8 cellular contexts compared by ENCODE assay signal in the genomic region with DNA sequence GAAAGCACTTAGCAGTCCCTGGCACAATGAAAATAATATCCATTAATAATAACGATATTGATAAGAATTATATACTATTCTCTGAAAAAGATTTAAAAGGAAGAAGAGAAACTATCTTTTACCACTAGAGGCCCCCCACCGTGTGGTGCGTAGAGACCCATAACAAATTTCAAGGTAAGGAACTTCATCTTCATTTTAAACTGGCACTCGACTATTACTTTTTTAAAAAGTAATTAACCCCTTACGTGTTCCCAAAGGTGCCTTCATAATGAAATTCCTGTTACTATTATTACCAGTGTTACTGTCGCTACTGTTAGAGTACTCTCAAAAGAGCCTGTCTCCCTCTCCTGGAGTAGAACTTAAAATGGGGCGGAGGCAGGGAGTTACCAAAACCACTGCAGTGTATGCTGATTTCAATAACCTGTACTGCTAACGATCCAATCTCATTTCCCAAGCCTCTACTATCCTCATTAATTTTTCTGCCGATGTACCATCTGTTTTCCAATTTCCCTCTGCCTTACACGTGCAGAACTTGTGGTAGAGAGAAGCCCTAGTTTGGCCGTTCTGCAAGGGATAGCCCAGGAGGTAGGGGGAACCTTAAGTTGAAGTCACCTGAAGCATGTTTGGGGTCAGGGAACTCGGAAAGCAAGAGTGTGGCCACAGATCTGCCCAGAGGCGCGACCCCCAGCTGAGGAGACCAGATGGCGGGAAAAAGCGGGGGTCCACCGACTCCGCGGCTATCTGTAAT. TPM values are rescaled to one million over a fixed set of nuclear protein-coding genes. Genes with fewer than 3 reads are reported as not detected.
DNase-seq lines count a peak whose midpoint lies in the region; ATAC-seq and TF ChIP-seq lines count a peak whose summit lies in the region.

No MANE protein-coding gene starts in this region.

- peak overlapping the region; percentile 76 for H3K9ac ChIP-seq in mesendoderm (ENCODE audit: low read length)

- H3K56ac ChIP-seq in mesendoderm (ENCODE audit: low read length): peak overlapping the region; percentile 85

- TF ChIP-seq CTCF in cardiac fibroblast (IDR thresholded peaks at IDR 0.05; ENCODE audit: low read depth, low read length): peak; percentile 28

- no peak overlapping the region for H2BK120ac ChIP-seq in mesendoderm (ENCODE audit: low read depth, low read length)

- H3K27me3 ChIP-seq in mesendoderm (ENCODE audit: insufficient read depth, low read length, poor library complexity): no peaks in the 10 kb centered on the region

- H3K27ac ChIP-seq in mesendoderm (ENCODE audit: low read depth, low read length): peak overlapping the region; percentile 76

- no peaks in the 10 kb centered on the region for H3K4me1 ChIP-seq in mesendoderm (ENCODE audit: control insufficient read depth, low read depth, low read length)

- ATAC-seq in GM21515 (IDR thresholded peaks at IDR 0.05; ENCODE audit: unreplicated experiment): peak; percentile 24
- no peak for ATAC-seq in HG03342 (IDR thresholded peaks at IDR 0.05; ENCODE audit: unreplicated experiment)
- ATAC-seq in HG02642 (IDR thresholded peaks at IDR 0.05; ENCODE audit: poor library complexity, unreplicated experiment): no peak

- H3K79me2 ChIP-seq in mesendoderm (ENCODE audit: control insufficient read depth, insufficient read depth, low read length): peaks cover 14% of the 10 kb centered on the region

- no peak overlapping the region for H4K8ac ChIP-seq in mesendoderm (ENCODE audit: low read depth, low read length)

- no peak overlapping the region for H3K23ac ChIP-seq in mesendoderm (ENCODE audit: low read length)

- no peaks in the 10 kb centered on the region for H3K36me3 ChIP-seq in mesendoderm (ENCODE audit: control insufficient read depth, insufficient read depth, low read length)

- no peak overlapping the region for H4K5ac ChIP-seq in mesendoderm (ENCODE audit: low read length)

- peak overlapping the region; percentile 32 for H3K18ac ChIP-seq in mesendoderm (ENCODE audit: low read length)

- H2BK5ac ChIP-seq in mesendoderm (ENCODE audit: low read length): no peak overlapping the region

- no CpG with 5 or more reads among the region's 19 CpGs for WGBS in mesendoderm (ENCODE audit: extremely low coverage, insufficient coverage, low lambda C conversion rate)

- H3K4me2 ChIP-seq in mesendoderm (ENCODE audit: low read length): peak overlapping the region; percentile 66

- no peak overlapping the region for H2AK5ac ChIP-seq in mesendoderm (ENCODE audit: low read length)

- no peaks in the 10 kb centered on the region for H3K79me1 ChIP-seq in mesendoderm (ENCODE audit: low read length)

- H2BK15ac ChIP-seq in mesendoderm (replicated peaks; ENCODE audit: low read depth): no peak overlapping the region

- H3K4me3 ChIP-seq in cardiac fibroblast (replicated peaks in 1 of 2; ENCODE audit: low read depth in 2 of 2, low read length in 2 of 2) (peak overlapping the region; percentile 62 to 74), mesendoderm (ENCODE audit: low read length) (peak overlapping the region; percentile 40)

- peak; percentile 16 for DNase-seq in Caki2 (ENCODE audit: low read depth)
- DNase-seq in NCI-H524 treated with DMSO at 0.1 percent for 48 hours (lab: John Stamatoyannopoulos, UW): peak; percentile 24
- peak; percentile 7 to 18 for DNase-seq in cardiac fibroblast (ENCODE audit: low read depth in 2 of 2)
- DNase-seq in mesendoderm: peak; percentile 35
- no peak for DNase-seq in NK-92 treated with Interleukin-12 subunit alpha and Interleukin-12 subunit beta, amount 100 ng/mL, for 24 hours (lab: John Stamatoyannopoulos, UW)

- in situ Hi-C loops in Caki2 (cut with HindIII; ENCODE audit: low pct_unique_long_range_greater_than_20kb, low sequenced_read_pairs): no loop called here

- H3K4ac ChIP-seq in mesendoderm (ENCODE audit: low read depth, low read length): no peak overlapping the region

RNA-seq across cellular contexts. Expression of a gene that starts 0.8 kb away (rescaled TPM):
- total RNA-seq in Caki2 (2014; rRNA removed; shearing (Covaris generic); ENCODE audit: low replicate concordance): 14.7 and 29.6 TPM in 2 replicates
- 69.3 TPM for polyA plus RNA-seq in mesendoderm (2013, experiment 1 of 2)
- 71.4 TPM for polyA plus RNA-seq in mesendoderm (2013, experiment 2 of 2)
